ENCODE assay signal across 11 cellular contexts in genomic region chr14:65290830-65291229, GRCh38.
DNase-seq lines count a peak whose midpoint lies in the region; ATAC-seq and TF ChIP-seq lines count a peak whose summit lies in the region.
"Had no signal": no experiment of that assay in that cellular context is flagged by ENCODE, and none has a peak within 500 bp of the region (broad histone marks: within the 10 kb centered on the region; RNA-seq: fewer than 3 reads in every experiment).

No MANE protein-coding gene starts in this region.

- H3K4me3 ChIP-seq in RWPE2 (ENCODE audit: severe bottlenecking) (no peak overlapping the region), choroid plexus epithelial cell (ENCODE audit: low read depth, low read length) (no peak overlapping the region)
- H3K4me3 ChIP-seq: thoracic aorta had no signal

- ATAC-seq in RWPE2 (ENCODE audit: low read depth) (peak; percentile 95), GM18517 (IDR thresholded peaks at IDR 0.05; ENCODE audit: unreplicated experiment) (no peak), HG03045 (IDR thresholded peaks at IDR 0.05; ENCODE audit: unreplicated experiment) (no peak)

- peaks cover 11% of the 10 kb centered on the region for H3K4me1 ChIP-seq in RWPE2 (ENCODE audit: insufficient read depth, poor library complexity, severe bottlenecking)

- peak overlapping the region; percentile 46 for H3K27ac ChIP-seq in RWPE2 (ENCODE audit: poor library complexity, severe bottlenecking)
- H3K27ac ChIP-seq: 22Rv1, thoracic aorta had no signal

- H3K9me3 ChIP-seq in RWPE2 (ENCODE audit: severe bottlenecking): no peaks in the 10 kb centered on the region
- H3K9me3 ChIP-seq: thoracic aorta had no signal

- no peaks in the 10 kb centered on the region for H3K36me3 ChIP-seq in RWPE2 (ENCODE audit: low read depth)
- H3K36me3 ChIP-seq: thoracic aorta had no signal

- DNase-seq in DMS53 (lab: John Stamatoyannopoulos, UW): peak; percentile 14
- DNase-seq in DMS53 treated with DMSO at 0.1 percent for 48 hours (lab: John Stamatoyannopoulos, UW; ENCODE audit: unreplicated experiment): no peak
- peak; percentile 77 for DNase-seq in RWPE2 (ENCODE audit: low spot score)
- DNase-seq in choroid plexus epithelial cell (ENCODE audit: low read depth): peak; percentile 84
- peak; percentile 21 for DNase-seq in stimulated activated CD4-positive, alpha-beta T cell treated with anti-CD3 and anti-CD28 coated beads, Interleukin-4, amount 100 ng/mL, for 1 hour
- no peak for DNase-seq in germinal center (ENCODE audit: low spot score)
- DNase-seq: NCI-H69 had no signal

- TF ChIP-seq CTCF in RWPE2 (IDR thresholded peaks at IDR 0.05; ENCODE audit: poor library complexity, severe bottlenecking) (no peak), choroid plexus epithelial cell (conservative IDR thresholded peaks at IDR 0.05; ENCODE audit: low read depth, low read length) (no peak)

- H3K27me3 ChIP-seq in RWPE2 (ENCODE audit: insufficient read depth, poor library complexity, severe bottlenecking): no peaks in the 10 kb centered on the region

Comparison
In these comparisons a context has a peak if more than half of its experiments do, and no peak if none do; other contexts are left out.
1. DNase-seq: peak in DMS53 (single experiment), RWPE2 (single experiment), choroid plexus epithelial cell (single experiment) and stimulated activated CD4-positive, alpha-beta T cell treated with anti-CD3 and anti-CD28 coated beads, Interleukin-4, amount 100 ng/mL, for 1 hour (single experiment); none in DMS53 treated with DMSO at 0.1 percent for 48 hours (single experiment) and germinal center (single experiment).